ENCODE assay signal across 1 cellular context in the genomic region with DNA sequence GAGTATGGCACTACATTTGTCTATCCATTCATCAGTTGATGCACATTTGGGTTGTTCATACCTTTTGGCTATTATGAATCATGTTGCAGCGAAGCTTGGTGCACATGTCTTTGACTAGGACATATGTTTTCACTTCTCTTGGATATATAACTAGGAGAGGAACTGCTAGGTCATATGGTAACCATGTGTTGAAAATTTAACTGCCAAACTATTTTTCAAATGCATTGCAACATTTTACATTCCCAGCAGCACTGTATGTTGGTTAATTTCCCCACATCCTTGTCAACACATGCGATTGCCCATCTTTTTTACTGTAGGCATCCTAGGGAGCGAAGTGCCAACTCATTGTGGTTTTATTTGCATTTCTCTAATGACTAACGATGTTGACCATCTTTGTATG.
TF ChIP-seq lines count a peak whose summit lies in the region.

No MANE protein-coding gene starts in this region.

TF ChIP-seq in HepG2, 621 proteins besides CTCF, POLR2A, EP300 and RAD21 (continued from another document):
- TF ChIP-seq MNT (IDR thresholded peaks at IDR 0.05) (no peak), NR2C2 (CRISPR knock-in tag; IDR thresholded peaks at IDR 0.05; ENCODE audit: borderline replicate concordance) (no peak), ZNF136 (CRISPR knock-in tag; IDR thresholded peaks at IDR 0.05; ENCODE audit: low read depth) (no peak), RBM39 (IDR thresholded peaks at IDR 0.05; ENCODE audit: low read depth, low read length, poor library complexity, severe bottlenecking) (no peak), ZBTB42 (CRISPR knock-in tag; IDR thresholded peaks at IDR 0.05) (no peak)
- TF ChIP-seq, protein P1, sequence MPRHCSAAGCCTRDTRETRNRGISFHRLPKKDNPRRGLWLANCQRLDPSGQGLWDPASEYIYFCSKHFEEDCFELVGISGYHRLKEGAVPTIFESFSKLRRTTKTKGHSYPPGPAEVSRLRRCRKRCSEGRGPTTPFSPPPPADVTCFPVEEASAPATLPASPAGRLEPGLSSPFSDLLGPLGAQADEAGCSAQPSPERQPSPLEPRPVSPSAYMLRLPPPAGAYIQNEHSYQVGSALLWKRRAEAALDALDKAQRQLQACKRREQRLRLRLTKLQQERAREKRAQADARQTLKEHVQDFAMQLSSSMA (CRISPR knock-in tag; IDR thresholded peaks at IDR 0.05): no peak
